ENCODE assay signal across 16 cellular contexts in genomic region chr13:112251930-112252585, GRCh38.
"Had no signal": no experiment of that assay in that cellular context is flagged by ENCODE, and none has a peak within 500 bp of the region (broad histone marks: within the 10 kb centered on the region; RNA-seq: fewer than 3 reads in every experiment).

No MANE protein-coding gene starts in this region.

- H3K9me3 Mint-ChIP-seq: stimulated activated naive CD8-positive, alpha-beta T cell treated with anti-CD3 and anti-CD28 coated beads, Interleukin-15, Interleukin-2, amounts not matched to agents 100 ng/mL and 50 ng/mL, for 24 hours had no signal

- H3K4me3 ChIP-seq: coronary artery, heart right ventricle, left lung, mucosa of descending colon, ovary, spleen, transverse colon, uterus had no signal

- H3K36me3 ChIP-seq: heart right ventricle, left lung, ovary, spleen, transverse colon, uterus had no signal

- H3K4me1 ChIP-seq: heart right ventricle, left lung, spleen, transverse colon, uterus had no signal

- H3K36me3 Mint-ChIP-seq: naive thymus-derived CD8-positive, alpha-beta T cell; stimulated activated memory B cell treated with anti-CD40 and anti-IgM and Interleukin-4, amounts not matched to agents 10 μg/mL and 1 μg/mL and 100 μg/mL, for 72 hours had no signal

- H3K27ac Mint-ChIP-seq: stimulated activated memory B cell treated with anti-CD40 and anti-IgM and Interleukin-4, amounts not matched to agents 10 μg/mL and 1 μg/mL and 100 μg/mL, for 72 hours; stimulated activated naive CD8-positive, alpha-beta T cell treated with anti-CD3 and anti-CD28 coated beads, Interleukin-15, Interleukin-2, amounts not matched to agents 100 ng/mL and 50 ng/mL, for 24 hours had no signal

- H3K27me3 ChIP-seq: ovary, transverse colon, uterus had no signal

- H3K4me1 Mint-ChIP-seq: naive thymus-derived CD8-positive, alpha-beta T cell; stimulated activated memory B cell treated with anti-CD40 and anti-IgM and Interleukin-4, amounts not matched to agents 10 μg/mL and 1 μg/mL and 100 μg/mL, for 72 hours had no signal

- H3K9me3 ChIP-seq: left lung, mucosa of descending colon, ovary, transverse colon, uterus had no signal

- H3K27ac ChIP-seq: coronary artery, heart right ventricle, left lung, ovary, spleen, transverse colon, uterus had no signal

- H3K4me3 Mint-ChIP-seq: naive thymus-derived CD8-positive, alpha-beta T cell; stimulated activated memory B cell treated with anti-CD40 and anti-IgM and Interleukin-4, amounts not matched to agents 10 μg/mL and 1 μg/mL and 100 μg/mL, for 72 hours; stimulated activated naive CD8-positive, alpha-beta T cell treated with anti-CD3 and anti-CD28 coated beads, Interleukin-15, Interleukin-2, amounts not matched to agents 100 ng/mL and 50 ng/mL, for 24 hours had no signal

- DNase-seq: effector CD8-positive, alpha-beta T cell; heart right ventricle; hypothalamus; left lung; mucosa of descending colon; naive thymus-derived CD8-positive, alpha-beta T cell; ovary; stimulated activated CD4-positive, alpha-beta T cell treated with anti-CD3 and anti-CD28 coated beads, Interleukin-15, amount 100 ng/mL, for 24 hours; stimulated activated CD4-positive, alpha-beta T cell treated with anti-CD3 and anti-CD28 coated beads, Interleukin-1b, Interleukin-23, amount 100 ng/mL, for 48 hours; stimulated activated CD4-positive, alpha-beta T cell treated with anti-CD3 and anti-CD28 coated beads, Interleukin-4, amount 100 ng/mL, for 24 hours; transverse colon; uterus had no signal
